In the genomic region with DNA sequence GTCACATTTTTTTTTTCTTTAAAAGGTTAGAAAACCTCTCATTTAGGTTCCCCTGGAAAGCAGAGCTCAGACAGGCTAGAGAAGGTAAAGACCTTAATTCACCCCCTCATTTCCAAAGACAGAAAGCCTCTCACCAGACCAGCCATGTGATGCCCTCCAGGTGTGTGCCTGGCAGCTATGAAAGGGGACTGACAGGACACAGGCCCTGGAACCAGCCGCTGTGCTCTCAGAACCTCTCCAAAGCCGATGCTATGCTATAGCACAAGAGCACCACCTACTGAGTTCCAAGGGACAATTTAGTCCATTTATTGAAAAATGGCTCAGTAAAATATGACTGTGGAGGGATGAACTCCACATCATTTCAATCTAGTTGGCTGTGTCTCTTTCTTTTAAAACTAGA, we compare ENCODE assay signal across 8 cellular contexts. TPM values are rescaled to one million over a fixed set of nuclear protein-coding genes. Genes with fewer than 3 reads are reported as not detected.
DNase-seq lines count a peak whose midpoint lies in the region; ATAC-seq and TF ChIP-seq lines count a peak whose summit lies in the region.

No MANE protein-coding gene starts in this region.

- no peak overlapping the region for H3K27ac ChIP-seq in OCI-LY1 (ENCODE audit: low read depth, low read length, poor library complexity, severe bottlenecking)
- H3K27ac ChIP-seq in fibroblast of lung (ENCODE audit: insufficient read depth, low read length): no peak overlapping the region

- H3K27me3 Mint-ChIP-seq in Calu3 (ENCODE audit: unreplicated experiment): no peaks in the 10 kb centered on the region
- no peaks in the 10 kb centered on the region for H3K27me3 Mint-ChIP-seq in activated CD4-positive, alpha-beta memory T cell treated with anti-CD3 and anti-CD28 coated beads for 36 hours

- TF ChIP-seq CTCF in Calu3 (IDR thresholded peaks at IDR 0.05; ENCODE audit: unreplicated experiment) (no peak), OCI-LY1 (IDR thresholded peaks at IDR 0.05; ENCODE audit: low read length) (peak; percentile 59), fibroblast of lung (conservative IDR thresholded peaks at IDR 0.05 in 1 of 2, IDR thresholded peaks at IDR 0.05 in 1 of 2; ENCODE audit: low read depth in 1 of 2, low read length in 2 of 2) (peak; percentile 50 to 62)

- no peak overlapping the region for H3K9ac ChIP-seq in OCI-LY1 (ENCODE audit: low read length)
- no peak overlapping the region for H3K9ac ChIP-seq in fibroblast of lung (ENCODE audit: insufficient read depth, low read length)

- H3K4me1 Mint-ChIP-seq in Calu3 (ENCODE audit: low read depth, unreplicated experiment): peaks cover 38% of the 10 kb centered on the region
- peaks cover 6% of the 10 kb centered on the region for H3K4me1 Mint-ChIP-seq in activated CD4-positive, alpha-beta memory T cell treated with anti-CD3 and anti-CD28 coated beads for 36 hours (ENCODE audit: low read depth)

- no peak for ATAC-seq in HG03521 (IDR thresholded peaks at IDR 0.05; ENCODE audit: unreplicated experiment)
- ATAC-seq in HG02763 (IDR thresholded peaks at IDR 0.05; ENCODE audit: unreplicated experiment): no peak

- H2AFZ ChIP-seq in OCI-LY1 (ENCODE audit: low read length) (no peak overlapping the region), fibroblast of lung (ENCODE audit: low read length) (peak overlapping the region; percentile 19)

- no peak overlapping the region for H3K27ac Mint-ChIP-seq in Calu3 (ENCODE audit: unreplicated experiment)
- H3K27ac Mint-ChIP-seq in activated CD4-positive, alpha-beta memory T cell treated with anti-CD3 and anti-CD28 coated beads for 36 hours: no peak overlapping the region

- no TSS peak for BruUV-seq in Calu3 (replicated peaks; lab: Mats Ljungman, UMichigan)

- H4K20me1 ChIP-seq in OCI-LY1 (ENCODE audit: insufficient read depth, low read length) (no peaks in the 10 kb centered on the region), fibroblast of lung (ENCODE audit: control insufficient read depth, extremely low read depth, insufficient read depth, low read length) (no peaks in the 10 kb centered on the region)

- no peaks in the 10 kb centered on the region for H3K9me3 Mint-ChIP-seq in Calu3 (ENCODE audit: low read depth, unreplicated experiment)
- no peaks in the 10 kb centered on the region for H3K9me3 Mint-ChIP-seq in activated CD4-positive, alpha-beta memory T cell treated with anti-CD3 and anti-CD28 coated beads for 36 hours

- H3F3A ChIP-seq in OCI-LY1 (ENCODE audit: insufficient read depth, low read length): no peaks in the 10 kb centered on the region

- no peaks in the 10 kb centered on the region for H3K36me3 Mint-ChIP-seq in Calu3 (ENCODE audit: insufficient read depth, unreplicated experiment)
- H3K36me3 Mint-ChIP-seq in activated CD4-positive, alpha-beta memory T cell treated with anti-CD3 and anti-CD28 coated beads for 36 hours: no peaks in the 10 kb centered on the region

- H3K27me3 ChIP-seq in OCI-LY1 (ENCODE audit: insufficient read depth, low read length): no peaks in the 10 kb centered on the region
- H3K27me3 ChIP-seq in fibroblast of lung (ENCODE audit: control insufficient read depth, insufficient read depth, low read length): no peaks in the 10 kb centered on the region

- H3K4me3 Mint-ChIP-seq in Calu3 (ENCODE audit: low read depth, unreplicated experiment): no peak overlapping the region
- no peak overlapping the region for H3K4me3 Mint-ChIP-seq in activated CD4-positive, alpha-beta memory T cell treated with anti-CD3 and anti-CD28 coated beads for 36 hours

- no peaks in the 10 kb centered on the region for H3K79me2 ChIP-seq in OCI-LY1 (ENCODE audit: insufficient read depth, low read length)
- no peaks in the 10 kb centered on the region for H3K79me2 ChIP-seq in fibroblast of lung (ENCODE audit: control insufficient read depth, insufficient read depth, low read length)

- no peaks in the 10 kb centered on the region for H3K9me2 ChIP-seq in OCI-LY1 (ENCODE audit: low read depth, low read length)

- H3K9me3 ChIP-seq in OCI-LY1 (ENCODE audit: low read length) (no peaks in the 10 kb centered on the region), fibroblast of lung (ENCODE audit: control insufficient read depth, insufficient read depth, low read depth, low read length) (no peaks in the 10 kb centered on the region)

- H3K4me2 ChIP-seq in OCI-LY1 (ENCODE audit: low read length): no peak overlapping the region
- H3K4me2 ChIP-seq in fibroblast of lung (ENCODE audit: extremely low read depth, insufficient read depth, low read length): no peak overlapping the region

- POLR2A ChIA-PET in activated CD4-positive, alpha-beta memory T cell treated with anti-CD3 and anti-CD28 coated beads for 36 hours (lab: Charles Lee): no interaction called here

- CTCF ChIA-PET in Calu3 (lab: Charles Lee): no interaction called here
- CTCF ChIA-PET in activated CD4-positive, alpha-beta memory T cell treated with anti-CD3 and anti-CD28 coated beads for 36 hours (lab: Charles Lee): interaction anchor here (0.7 kb wide), 1 partner anchor 580 kb away, joined by 3 read pairs; no protein-coding TSS in a partner anchor

- DNase-seq in Calu3 (peak; percentile 8), HPDE6-E6E7 (ENCODE audit: extremely low spot score) (peak; percentile 7), fibroblast of lung (ENCODE audit: low read depth in 2 of 2) (peak; percentile 27 to 63), renal cortical epithelial cell (ENCODE audit: low read depth) (peak; percentile 52)
- no peak for DNase-seq in activated CD4-positive, alpha-beta memory T cell treated with anti-CD3 and anti-CD28 coated beads for 36 hours

- H3K36me3 ChIP-seq in OCI-LY1 (ENCODE audit: insufficient read depth, low read length) (no peaks in the 10 kb centered on the region), fibroblast of lung (ENCODE audit: control insufficient read depth, insufficient read depth, low read length) (no peaks in the 10 kb centered on the region)

- H3K4me3 ChIP-seq in OCI-LY1 (ENCODE audit: low read depth, low read length, poor library complexity, severe bottlenecking) (no peak overlapping the region), fibroblast of lung (replicated peaks in 1 of 4; ENCODE audit: control extremely low read depth in 1 of 4, insufficient read depth in 1 of 4, low read depth in 3 of 4, low read length in 4 of 4) (no peak overlapping the region)

- intact Hi-C loops in Calu3 (cut with micrococcal nuclease; ENCODE audit: unreplicated experiment): no loop called here
- intact Hi-C loops in activated CD4-positive, alpha-beta memory T cell treated with anti-CD3 and anti-CD28 coated beads for 36 hours (cut with micrococcal nuclease): no loop called here

- peaks cover 20% of the 10 kb centered on the region for H3K4me1 ChIP-seq in OCI-LY1 (ENCODE audit: insufficient read depth, low read length, severe bottlenecking)
- no peaks in the 10 kb centered on the region for H3K4me1 ChIP-seq in fibroblast of lung (ENCODE audit: control insufficient read depth, extremely low read depth, insufficient read depth, low read length)

RNA-seq across cellular contexts. Expression of gene FANCC, which starts 48.8 kb away (rescaled TPM):
- 10.1 and 14.5 TPM in 2 replicates for total RNA-seq in Calu3 (2022)
- 7.4 and 8.9 TPM in 2 replicates for total RNA-seq in fibroblast of lung
- 9.0 and 9.2 TPM in 2 replicates for polyA plus RNA-seq in fibroblast of lung
- 4.8 and 6.5 TPM in 2 replicates for polyA plus RNA-seq in fibroblast of lung (2012)
- polyA minus RNA-seq in fibroblast of lung (ENCODE audit: low replicate concordance): 9.6 and 19.2 TPM in 2 replicates
- total RNA-seq in renal cortical epithelial cell: 2.8 and 8.6 TPM in 2 replicates
- 10 to 100 TPM; 10.2 to 10.5 TPM for total RNA-seq in activated CD4-positive, alpha-beta memory T cell treated with anti-CD3 and anti-CD28 coated beads for 36 hours
